ENCODE assay signal across 1 cellular context in the genomic region with DNA sequence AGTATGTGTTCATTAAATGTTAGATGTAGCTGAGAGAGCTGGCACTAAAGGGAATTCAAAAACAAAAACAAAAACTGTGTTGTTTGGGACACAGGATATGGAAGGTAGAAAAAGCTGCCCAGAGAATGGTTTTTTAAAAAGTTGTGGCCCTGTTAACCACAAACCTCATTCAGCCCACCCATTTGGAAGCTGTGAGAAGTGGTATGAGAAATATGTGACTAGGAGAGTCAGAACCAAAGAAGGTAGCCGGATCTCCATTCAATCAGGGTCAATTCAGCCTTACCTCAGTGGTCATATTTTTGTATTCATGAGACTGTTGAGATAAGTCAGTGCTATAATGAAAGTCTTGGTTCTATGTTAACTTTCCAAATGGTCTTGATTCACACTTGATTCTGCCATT.
A peak's percentile ranks its signal among the peaks of the same experiment; 100 is the strongest.
TF ChIP-seq lines count a peak whose summit lies in the region.

No MANE protein-coding gene starts in this region.

TF ChIP-seq in GM12878, 131 proteins besides CTCF, POLR2A, EP300 and RAD21 (continues in another document):
- TF ChIP-seq NR2F1 (conservative IDR thresholded peaks at IDR 0.05): peak; percentile 89
- peak; percentile 39; the same call in 1 of the 2 replicates for TF ChIP-seq PAX5 (IDR thresholded peaks at IDR 0.05; ENCODE audit: borderline replicate concordance, low read depth, low read length)
- TF ChIP-seq, protein P1, sequence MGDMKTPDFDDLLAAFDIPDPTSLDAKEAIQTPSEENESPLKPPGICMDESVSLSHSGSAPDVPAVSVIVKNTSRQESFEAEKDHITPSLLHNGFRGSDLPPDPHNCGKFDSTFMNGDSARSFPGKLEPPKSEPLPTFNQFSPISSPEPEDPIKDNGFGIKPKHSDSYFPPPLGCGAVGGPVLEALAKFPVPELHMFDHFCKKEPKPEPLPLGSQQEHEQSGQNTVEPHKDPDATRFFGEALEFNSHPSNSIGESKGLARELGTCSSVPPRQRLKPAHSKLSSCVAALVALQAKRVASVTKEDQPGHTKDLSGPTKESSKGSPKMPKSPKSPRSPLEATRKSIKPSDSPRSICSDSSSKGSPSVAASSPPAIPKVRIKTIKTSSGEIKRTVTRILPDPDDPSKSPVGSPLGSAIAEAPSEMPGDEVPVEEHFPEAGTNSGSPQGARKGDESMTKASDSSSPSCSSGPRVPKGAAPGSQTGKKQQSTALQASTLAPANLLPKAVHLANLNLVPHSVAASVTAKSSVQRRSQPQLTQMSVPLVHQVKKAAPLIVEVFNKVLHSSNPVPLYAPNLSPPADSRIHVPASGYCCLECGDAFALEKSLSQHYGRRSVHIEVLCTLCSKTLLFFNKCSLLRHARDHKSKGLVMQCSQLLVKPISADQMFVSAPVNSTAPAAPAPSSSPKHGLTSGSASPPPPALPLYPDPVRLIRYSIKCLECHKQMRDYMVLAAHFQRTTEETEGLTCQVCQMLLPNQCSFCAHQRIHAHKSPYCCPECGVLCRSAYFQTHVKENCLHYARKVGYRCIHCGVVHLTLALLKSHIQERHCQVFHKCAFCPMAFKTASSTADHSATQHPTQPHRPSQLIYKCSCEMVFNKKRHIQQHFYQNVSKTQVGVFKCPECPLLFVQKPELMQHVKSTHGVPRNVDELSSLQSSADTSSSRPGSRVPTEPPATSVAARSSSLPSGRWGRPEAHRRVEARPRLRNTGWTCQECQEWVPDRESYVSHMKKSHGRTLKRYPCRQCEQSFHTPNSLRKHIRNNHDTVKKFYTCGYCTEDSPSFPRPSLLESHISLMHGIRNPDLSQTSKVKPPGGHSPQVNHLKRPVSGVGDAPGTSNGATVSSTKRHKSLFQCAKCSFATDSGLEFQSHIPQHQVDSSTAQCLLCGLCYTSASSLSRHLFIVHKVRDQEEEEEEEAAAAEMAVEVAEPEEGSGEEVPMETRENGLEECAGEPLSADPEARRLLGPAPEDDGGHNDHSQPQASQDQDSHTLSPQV (IDR thresholded peaks at IDR 0.05): 0 out of 2 replicates have a peak, but pooled peaks have one; percentile 33
- TF ChIP-seq SRF (IDR thresholded peaks at IDR 0.05; ENCODE audit: low read depth in 2 of 2, low read length in 2 of 2): 0 out of 4 replicates have a peak, but pooled peaks of 1 of the 2 experiments have one; percentile 33
- TF ChIP-seq, protein P2, sequence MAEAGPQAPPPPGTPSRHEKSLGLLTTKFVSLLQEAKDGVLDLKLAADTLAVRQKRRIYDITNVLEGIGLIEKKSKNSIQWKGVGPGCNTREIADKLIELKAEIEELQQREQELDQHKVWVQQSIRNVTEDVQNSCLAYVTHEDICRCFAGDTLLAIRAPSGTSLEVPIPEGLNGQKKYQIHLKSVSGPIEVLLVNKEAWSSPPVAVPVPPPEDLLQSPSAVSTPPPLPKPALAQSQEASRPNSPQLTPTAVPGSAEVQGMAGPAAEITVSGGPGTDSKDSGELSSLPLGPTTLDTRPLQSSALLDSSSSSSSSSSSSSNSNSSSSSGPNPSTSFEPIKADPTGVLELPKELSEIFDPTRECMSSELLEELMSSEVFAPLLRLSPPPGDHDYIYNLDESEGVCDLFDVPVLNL (IDR thresholded peaks at IDR 0.05; ENCODE audit: low read depth, low read length): no peak
- TF ChIP-seq NR2C1 (IDR thresholded peaks at IDR 0.05): peak; percentile 40
- TF ChIP-seq YY1 (IDR thresholded peaks at IDR 0.05; ENCODE audit: low read depth, low read length): no peak; the same call in 1 of the 2 replicates
- 0 out of 4 replicates have a peak, but pooled peaks of 1 of the 2 experiments have one; percentile 22 for TF ChIP-seq ETV6 (conservative IDR thresholded peaks at IDR 0.05 in 1 of 2, IDR thresholded peaks at IDR 0.05 in 1 of 2; ENCODE audit: borderline replicate concordance in 1 of 2, low read depth in 1 of 2)
- TF ChIP-seq DPF2 (IDR thresholded peaks at IDR 0.05): peak; percentile 84; the same call in 1 of the 2 replicates
- no peak for TF ChIP-seq ZSCAN29 (IDR thresholded peaks at IDR 0.05)
- no peak; the same call in 1 of the 2 replicates for TF ChIP-seq BACH1 (IDR thresholded peaks at IDR 0.05; ENCODE audit: borderline replicate concordance)
- peak; percentile 83 for TF ChIP-seq MTA2 (IDR thresholded peaks at IDR 0.05; ENCODE audit: low read depth)
- peak; percentile 56; the same call in 1 of the 2 replicates for TF ChIP-seq NFIC (IDR thresholded peaks at IDR 0.05; ENCODE audit: low read depth, low read length)
- TF ChIP-seq ATF7 (IDR thresholded peaks at IDR 0.05; ENCODE audit: low read depth): peak; percentile 46; the same call in 1 of the 2 replicates
- no peak for TF ChIP-seq MYC (IDR thresholded peaks at IDR 0.05; ENCODE audit: insufficient read depth, insufficient read length, insufficient replicate concordance, low read length, severe bottlenecking)
- peak; percentile 82 for TF ChIP-seq CBFB (IDR thresholded peaks at IDR 0.05; ENCODE audit: low read depth)
- 0 out of 2 replicates have a peak, but pooled peaks have one; percentile 27 for TF ChIP-seq GABPA (IDR thresholded peaks at IDR 0.05; ENCODE audit: low read depth)
- TF ChIP-seq, protein P3, sequence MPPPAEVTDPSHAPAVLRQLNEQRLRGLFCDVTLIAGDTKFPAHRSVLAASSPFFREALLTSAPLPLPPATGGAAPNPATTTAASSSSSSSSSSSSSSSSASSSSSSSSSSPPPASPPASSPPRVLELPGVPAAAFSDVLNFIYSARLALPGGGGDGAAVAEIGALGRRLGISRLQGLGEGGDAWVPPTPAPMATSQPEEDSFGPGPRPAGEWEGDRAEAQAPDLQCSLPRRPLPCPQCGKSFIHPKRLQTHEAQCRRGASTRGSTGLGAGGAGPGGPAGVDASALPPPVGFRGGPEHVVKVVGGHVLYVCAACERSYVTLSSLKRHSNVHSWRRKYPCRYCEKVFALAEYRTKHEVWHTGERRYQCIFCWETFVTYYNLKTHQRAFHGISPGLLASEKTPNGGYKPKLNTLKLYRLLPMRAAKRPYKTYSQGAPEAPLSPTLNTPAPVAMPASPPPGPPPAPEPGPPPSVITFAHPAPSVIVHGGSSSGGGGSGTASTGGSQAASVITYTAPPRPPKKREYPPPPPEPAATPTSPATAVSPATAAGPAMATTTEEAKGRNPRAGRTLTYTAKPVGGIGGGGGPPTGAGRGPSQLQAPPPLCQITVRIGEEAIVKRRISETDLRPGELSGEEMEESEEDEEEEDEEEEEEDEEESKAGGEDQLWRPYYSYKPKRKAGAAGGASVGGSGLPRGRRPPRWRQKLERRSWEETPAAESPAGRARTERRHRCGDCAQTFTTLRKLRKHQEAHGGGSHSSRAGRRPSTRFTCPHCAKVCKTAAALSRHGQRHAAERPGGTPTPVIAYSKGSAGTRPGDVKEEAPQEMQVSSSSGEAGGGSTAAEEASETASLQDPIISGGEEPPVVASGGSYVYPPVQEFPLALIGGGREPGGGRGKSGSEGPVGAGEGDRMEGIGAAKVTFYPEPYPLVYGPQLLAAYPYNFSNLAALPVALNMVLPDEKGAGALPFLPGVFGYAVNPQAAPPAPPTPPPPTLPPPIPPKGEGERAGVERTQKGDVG (CRISPR knock-in tag; IDR thresholded peaks at IDR 0.05): no peak
- TF ChIP-seq, protein P4, sequence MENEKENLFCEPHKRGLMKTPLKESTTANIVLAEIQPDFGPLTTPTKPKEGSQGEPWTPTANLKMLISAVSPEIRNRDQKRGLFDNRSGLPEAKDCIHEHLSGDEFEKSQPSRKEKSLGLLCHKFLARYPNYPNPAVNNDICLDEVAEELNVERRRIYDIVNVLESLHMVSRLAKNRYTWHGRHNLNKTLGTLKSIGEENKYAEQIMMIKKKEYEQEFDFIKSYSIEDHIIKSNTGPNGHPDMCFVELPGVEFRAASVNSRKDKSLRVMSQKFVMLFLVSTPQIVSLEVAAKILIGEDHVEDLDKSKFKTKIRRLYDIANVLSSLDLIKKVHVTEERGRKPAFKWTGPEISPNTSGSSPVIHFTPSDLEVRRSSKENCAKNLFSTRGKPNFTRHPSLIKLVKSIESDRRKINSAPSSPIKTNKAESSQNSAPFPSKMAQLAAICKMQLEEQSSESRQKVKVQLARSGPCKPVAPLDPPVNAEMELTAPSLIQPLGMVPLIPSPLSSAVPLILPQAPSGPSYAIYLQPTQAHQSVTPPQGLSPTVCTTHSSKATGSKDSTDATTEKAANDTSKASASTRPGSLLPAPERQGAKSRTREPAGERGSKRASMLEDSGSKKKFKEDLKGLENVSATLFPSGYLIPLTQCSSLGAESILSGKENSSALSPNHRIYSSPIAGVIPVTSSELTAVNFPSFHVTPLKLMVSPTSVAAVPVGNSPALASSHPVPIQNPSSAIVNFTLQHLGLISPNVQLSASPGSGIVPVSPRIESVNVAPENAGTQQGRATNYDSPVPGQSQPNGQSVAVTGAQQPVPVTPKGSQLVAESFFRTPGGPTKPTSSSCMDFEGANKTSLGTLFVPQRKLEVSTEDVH (IDR thresholded peaks at IDR 0.05; ENCODE audit: low read depth, partially characterized antibody): no peak
- TF ChIP-seq SIX5 (IDR thresholded peaks at IDR 0.05; ENCODE audit: low read depth, low read length, severe bottlenecking): no peak
- TF ChIP-seq, protein P5, sequence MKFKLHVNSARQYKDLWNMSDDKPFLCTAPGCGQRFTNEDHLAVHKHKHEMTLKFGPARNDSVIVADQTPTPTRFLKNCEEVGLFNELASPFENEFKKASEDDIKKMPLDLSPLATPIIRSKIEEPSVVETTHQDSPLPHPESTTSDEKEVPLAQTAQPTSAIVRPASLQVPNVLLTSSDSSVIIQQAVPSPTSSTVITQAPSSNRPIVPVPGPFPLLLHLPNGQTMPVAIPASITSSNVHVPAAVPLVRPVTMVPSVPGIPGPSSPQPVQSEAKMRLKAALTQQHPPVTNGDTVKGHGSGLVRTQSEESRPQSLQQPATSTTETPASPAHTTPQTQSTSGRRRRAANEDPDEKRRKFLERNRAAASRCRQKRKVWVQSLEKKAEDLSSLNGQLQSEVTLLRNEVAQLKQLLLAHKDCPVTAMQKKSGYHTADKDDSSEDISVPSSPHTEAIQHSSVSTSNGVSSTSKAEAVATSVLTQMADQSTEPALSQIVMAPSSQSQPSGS (IDR thresholded peaks at IDR 0.05; ENCODE audit: low read length): peak; percentile 57; the same call in 1 of the 2 replicates
- TF ChIP-seq IRF4 (IDR thresholded peaks at IDR 0.05; ENCODE audit: low read depth, low read length): peak; percentile 65; the same call in 1 of the 2 replicates
- peak; percentile 70 for TF ChIP-seq CREM (IDR thresholded peaks at IDR 0.05; ENCODE audit: low read depth)
- TF ChIP-seq POLR2AphosphoS5 (IDR thresholded peaks at IDR 0.05; ENCODE audit: low read length): no peak
- TF ChIP-seq HDAC2 (IDR thresholded peaks at IDR 0.05): no peak
- peak; percentile 78 for TF ChIP-seq JUNB (IDR thresholded peaks at IDR 0.05)
- TF ChIP-seq, protein P6, sequence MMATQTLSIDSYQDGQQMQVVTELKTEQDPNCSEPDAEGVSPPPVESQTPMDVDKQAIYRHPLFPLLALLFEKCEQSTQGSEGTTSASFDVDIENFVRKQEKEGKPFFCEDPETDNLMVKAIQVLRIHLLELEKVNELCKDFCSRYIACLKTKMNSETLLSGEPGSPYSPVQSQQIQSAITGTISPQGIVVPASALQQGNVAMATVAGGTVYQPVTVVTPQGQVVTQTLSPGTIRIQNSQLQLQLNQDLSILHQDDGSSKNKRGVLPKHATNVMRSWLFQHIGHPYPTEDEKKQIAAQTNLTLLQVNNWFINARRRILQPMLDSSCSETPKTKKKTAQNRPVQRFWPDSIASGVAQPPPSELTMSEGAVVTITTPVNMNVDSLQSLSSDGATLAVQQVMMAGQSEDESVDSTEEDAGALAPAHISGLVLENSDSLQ (IDR thresholded peaks at IDR 0.05): no peak
- TF ChIP-seq JUND (IDR thresholded peaks at IDR 0.05; ENCODE audit: low read depth, low read length): 0 out of 2 replicates have a peak, but pooled peaks have one; percentile 22
- TF ChIP-seq, protein P7, sequence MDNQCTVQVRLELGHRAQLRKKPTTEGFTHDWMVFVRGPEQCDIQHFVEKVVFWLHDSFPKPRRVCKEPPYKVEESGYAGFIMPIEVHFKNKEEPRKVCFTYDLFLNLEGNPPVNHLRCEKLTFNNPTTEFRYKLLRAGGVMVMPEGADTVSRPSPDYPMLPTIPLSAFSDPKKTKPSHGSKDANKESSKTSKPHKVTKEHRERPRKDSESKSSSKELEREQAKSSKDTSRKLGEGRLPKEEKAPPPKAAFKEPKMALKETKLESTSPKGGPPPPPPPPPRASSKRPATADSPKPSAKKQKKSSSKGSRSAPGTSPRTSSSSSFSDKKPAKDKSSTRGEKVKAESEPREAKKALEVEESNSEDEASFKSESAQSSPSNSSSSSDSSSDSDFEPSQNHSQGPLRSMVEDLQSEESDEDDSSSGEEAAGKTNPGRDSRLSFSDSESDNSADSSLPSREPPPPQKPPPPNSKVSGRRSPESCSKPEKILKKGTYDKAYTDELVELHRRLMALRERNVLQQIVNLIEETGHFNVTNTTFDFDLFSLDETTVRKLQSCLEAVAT (IDR thresholded peaks at IDR 0.05): peak; percentile 62; the same call in 1 of the 2 replicates
- TF ChIP-seq, protein P8, sequence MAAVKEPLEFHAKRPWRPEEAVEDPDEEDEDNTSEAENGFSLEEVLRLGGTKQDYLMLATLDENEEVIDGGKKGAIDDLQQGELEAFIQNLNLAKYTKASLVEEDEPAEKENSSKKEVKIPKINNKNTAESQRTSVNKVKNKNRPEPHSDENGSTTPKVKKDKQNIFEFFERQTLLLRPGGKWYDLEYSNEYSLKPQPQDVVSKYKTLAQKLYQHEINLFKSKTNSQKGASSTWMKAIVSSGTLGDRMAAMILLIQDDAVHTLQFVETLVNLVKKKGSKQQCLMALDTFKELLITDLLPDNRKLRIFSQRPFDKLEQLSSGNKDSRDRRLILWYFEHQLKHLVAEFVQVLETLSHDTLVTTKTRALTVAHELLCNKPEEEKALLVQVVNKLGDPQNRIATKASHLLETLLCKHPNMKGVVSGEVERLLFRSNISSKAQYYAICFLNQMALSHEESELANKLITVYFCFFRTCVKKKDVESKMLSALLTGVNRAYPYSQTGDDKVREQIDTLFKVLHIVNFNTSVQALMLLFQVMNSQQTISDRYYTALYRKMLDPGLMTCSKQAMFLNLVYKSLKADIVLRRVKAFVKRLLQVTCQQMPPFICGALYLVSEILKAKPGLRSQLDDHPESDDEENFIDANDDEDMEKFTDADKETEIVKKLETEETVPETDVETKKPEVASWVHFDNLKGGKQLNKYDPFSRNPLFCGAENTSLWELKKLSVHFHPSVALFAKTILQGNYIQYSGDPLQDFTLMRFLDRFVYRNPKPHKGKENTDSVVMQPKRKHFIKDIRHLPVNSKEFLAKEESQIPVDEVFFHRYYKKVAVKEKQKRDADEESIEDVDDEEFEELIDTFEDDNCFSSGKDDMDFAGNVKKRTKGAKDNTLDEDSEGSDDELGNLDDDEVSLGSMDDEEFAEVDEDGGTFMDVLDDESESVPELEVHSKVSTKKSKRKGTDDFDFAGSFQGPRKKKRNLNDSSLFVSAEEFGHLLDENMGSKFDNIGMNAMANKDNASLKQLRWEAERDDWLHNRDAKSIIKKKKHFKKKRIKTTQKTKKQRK (IDR thresholded peaks at IDR 0.05; ENCODE audit: low read depth, low read length): no peak
- TF ChIP-seq IKZF1 (conservative IDR thresholded peaks at IDR 0.05): peak; percentile 68
